24 cellular contexts compared by ENCODE assay signal in genomic region chr1:19049128-19049768, GRCh38.
"Had no signal": no experiment of that assay in that cellular context is flagged by ENCODE, and none has a peak within 500 bp of the region (broad histone marks: within the 10 kb centered on the region; RNA-seq: fewer than 3 reads in every experiment).

No MANE protein-coding gene starts in this region.

- H3K27me3 ChIP-seq: body of pancreas, ovary, upper lobe of left lung had no signal

- DNase-seq: activated CD4-positive, alpha-beta T cell treated with anti-CD3 and anti-CD28 coated beads, Interleukin-2, amount 10 ng/mL, durations not matched to agents 7 days and 5 days; activated CD4-positive, CD25-positive, alpha-beta regulatory T cell treated with anti-CD3 and anti-CD28 coated beads, Interleukin-2, amount 50 U/mL, for 72 hours; activated CD8-positive, alpha-beta memory T cell treated with anti-CD3 and anti-CD28 coated beads, Interleukin-2, amount 10 ng/mL, durations not matched to agents 7 days and 5 days; activated CD8-positive, alpha-beta T cell treated with anti-CD3 and anti-CD28 coated beads for 36 hours; activated gamma-delta T cell; activated naive CD4-positive, alpha-beta T cell treated with anti-CD3 and anti-CD28 coated beads, Interleukin-2, amount 50 U/mL, for 16 hours; activated naive CD8-positive, alpha-beta T cell treated with anti-CD3 and anti-CD28 coated beads, Interleukin-2, amount 50 U/mL, for 24 hours; activated T-cell treated with anti-CD3 and anti-CD28 coated beads for 4 hours; anterior cingulate cortex; body of pancreas; effector CD4-positive, alpha-beta T cell; head of caudate nucleus; hypothalamus; left cardiac atrium; naive thymus-derived CD4-positive, alpha-beta T cell; ovary; stimulated activated CD4-positive, alpha-beta T cell treated with anti-CD3 and anti-CD28 coated beads, Interleukin-4, amount 100 ng/mL, for 24 hours; stimulated activated naive CD4-positive, alpha-beta T cell treated with Interleukin-2 at 50 U/mL for 16 hours; T-cell; upper lobe of left lung; WERI-Rb-1 had no signal

- H3K4me1 ChIP-seq: gastroesophageal sphincter, prostate gland had no signal

- H3K4me3 ChIP-seq: body of pancreas, gastroesophageal sphincter, lung, ovary, prostate gland, upper lobe of left lung had no signal

- ATAC-seq: activated CD8-positive, alpha-beta memory T cell treated with anti-CD3 and anti-CD28 coated beads, Interleukin-2, amount 10 ng/mL, durations not matched to agents 7 days and 5 days; activated CD8-positive, alpha-beta T cell treated with anti-CD3 and anti-CD28 coated beads for 36 hours; activated naive CD8-positive, alpha-beta T cell treated with anti-CD3 and anti-CD28 coated beads, Interleukin-2, amount 50 U/mL, for 24 hours; body of pancreas; gastroesophageal sphincter; naive thymus-derived CD4-positive, alpha-beta T cell; T-cell had no signal

- H3K27ac ChIP-seq: body of pancreas, gastroesophageal sphincter, ovary, prostate gland, upper lobe of left lung, WERI-Rb-1 had no signal

- H3K9me3 ChIP-seq: body of pancreas, gastroesophageal sphincter, ovary, prostate gland, upper lobe of left lung had no signal

- H3K36me3 ChIP-seq: gastroesophageal sphincter, ovary, prostate gland, upper lobe of left lung, WERI-Rb-1 had no signal
